ENCODE assay signal across 21 cellular contexts in genomic region chr10:66625709-66626590, GRCh38.
DNase-seq lines count a peak whose midpoint lies in the region; ATAC-seq, FAIRE-seq and TF ChIP-seq lines count a peak whose summit lies in the region.
"Had no signal": no experiment of that assay in that cellular context is flagged by ENCODE, and none has a peak within 500 bp of the region (broad histone marks: within the 10 kb centered on the region; RNA-seq: fewer than 3 reads in every experiment).

No MANE protein-coding gene starts in this region.

- no peaks in the 10 kb centered on the region for H3K4me1 Mint-ChIP-seq in activated naive CD8-positive, alpha-beta T cell treated with anti-CD3 and anti-CD28 coated beads for 36 hours

- ATAC-seq in GM12878 (peak; percentile 38), GM18867 (IDR thresholded peaks at IDR 0.05; ENCODE audit: unreplicated experiment) (no peak)

- H3K4me1 ChIP-seq in GM12878 (ENCODE audit: control insufficient read depth, insufficient read depth, low read length), result no peaks in the 10 kb centered on the region
- H3K4me1 ChIP-seq: BLaER1 had no signal

- H3K27ac ChIP-seq in GM12878 (ENCODE audit: control insufficient read depth, insufficient read depth), result no peak overlapping the region
- H3K27ac ChIP-seq: BLaER1, PC-9 had no signal

- CTCF ChIA-PET in GM12878 (lab: Yijun Ruan, JAX), result interaction anchor here (1.7 kb wide), 1 partner anchor 10 kb away, joined by 4 read pairs; no protein-coding TSS in a partner anchor

- in situ Hi-C loops in GM12878 (cut with MboI), result no loop called here

- WGBS in GM12878 (ENCODE audit: insufficient coverage, insufficient replicate concordance, low lambda C conversion rate, missing lambda C conversion rate), result 3% methylated on average over 4 of the region's 4 CpGs

- H3K4me3 Mint-ChIP-seq in activated naive CD8-positive, alpha-beta T cell treated with anti-CD3 and anti-CD28 coated beads for 36 hours, result no peak overlapping the region
- H3K4me3 Mint-ChIP-seq: HFFc6 had no signal

- RAD21 ChIA-PET in GM12878 (lab: Charles Lee; ENCODE audit: unreplicated experiment), result no interaction called here

- TF ChIP-seq EP300 in GM12878 (IDR thresholded peaks at IDR 0.05; ENCODE audit: borderline replicate concordance in 1 of 2, control insufficient read depth in 1 of 2, low read depth in 2 of 2, low read length in 2 of 2), result no peak

- no peaks in the 10 kb centered on the region for H4K20me1 ChIP-seq in GM12878 (ENCODE audit: control insufficient read depth, insufficient read depth)
- H4K20me1 ChIP-seq: BLaER1 had no signal

- no peaks in the 10 kb centered on the region for H3K9me3 ChIP-seq in GM12878 (replicated peaks; ENCODE audit: control insufficient read depth, insufficient read depth, low read length)
- H3K9me3 ChIP-seq: BLaER1 had no signal

- H3K9ac ChIP-seq in GM12878 (ENCODE audit: control insufficient read depth, insufficient read depth, low read length), result no peak overlapping the region
- H3K9ac ChIP-seq: BLaER1 had no signal

- H3K27me3 Mint-ChIP-seq in activated naive CD8-positive, alpha-beta T cell treated with anti-CD3 and anti-CD28 coated beads for 36 hours, result no peaks in the 10 kb centered on the region

- SMC1A ChIA-PET in GM12878 (lab: Charles Lee; ENCODE audit: uncharacterized antibody, unreplicated experiment), result interaction anchor here (0.6 to 0.8 kb wide), 2 partner anchors 308 to 818 kb away, joined by 3 to 5 read pairs; no protein-coding TSS in a partner anchor

- no TSS peak for BruUV-seq in GM12878 (replicated peaks; lab: Mats Ljungman, UMichigan)

- peak; percentile 53 for DNase-seq in NCI-H748 (lab: John Stamatoyannopoulos, UW; ENCODE audit: unreplicated experiment)
- no peak for DNase-seq in NCI-H748 treated with DMSO at 0.1 percent for 48 hours (lab: John Stamatoyannopoulos, UW)
- DNase-seq in NCI-H1417 treated with DMSO at 0.1 percent for 48 hours (lab: John Stamatoyannopoulos, UW), result peak; percentile 16
- DNase-seq in GM12878 (ENCODE audit: low read depth, low spot score), result no peak
- DNase-seq in urothelium cell line (ENCODE audit: low spot score), result peak; percentile 33
- DNase-seq in NCI-H524 (lab: John Stamatoyannopoulos, UW), result no peak
- DNase-seq in activated naive CD8-positive, alpha-beta T cell treated with anti-CD3 and anti-CD28 coated beads for 36 hours, result no peak
- DNase-seq: DMS 273 treated with DMSO at 0.1 percent for 48 hours, EL, HFFc6, IMR-90, Karpas-422, NCI-H1105 treated with DMSO at 0.1 percent for 48 hours, NCI-H187 treated with DMSO at 0.1 percent for 48 hours, NCI-H2227 treated with DMSO at 0.1 percent for 48 hours, NCI-H526 treated with DMSO at 0.1 percent for 48 hours, PC-9 had no signal

- no peaks in the 10 kb centered on the region for H3K27me3 ChIP-seq in GM12878 (replicated peaks in 1 of 2; ENCODE audit: control insufficient read depth in 2 of 2, insufficient read depth in 2 of 2, low read length in 1 of 2)
- H3K27me3 ChIP-seq: BLaER1 had no signal

- FAIRE-seq in GM12878 (lab: Jason Lieb, UNC), result no peak
- FAIRE-seq in urothelium cell line (lab: Jason Lieb, UNC), result no peak
- FAIRE-seq: A204.1, H1 had no signal

- POLR2A ChIA-PET in GM12878 (lab: Charles Lee), result interaction anchor here (0.5 kb wide), 1 partner anchor 118 kb away, joined by 3 read pairs; no protein-coding TSS in a partner anchor

- no peak overlapping the region for H3K27ac Mint-ChIP-seq in activated naive CD8-positive, alpha-beta T cell treated with anti-CD3 and anti-CD28 coated beads for 36 hours
- H3K27ac Mint-ChIP-seq: HFFc6 had no signal

- TF ChIP-seq CTCF in GM12878 (IDR thresholded peaks at IDR 0.05 in 2 of 3, conservative IDR thresholded peaks at IDR 0.05 in 1 of 3; ENCODE audit: control insufficient read depth in 2 of 3, extremely low read depth in 1 of 3, insufficient read depth in 1 of 3, low read depth in 3 of 3, low read length in 3 of 3), result no peak

- peaks cover 1% of the 10 kb centered on the region for H3K9me3 Mint-ChIP-seq in activated naive CD8-positive, alpha-beta T cell treated with anti-CD3 and anti-CD28 coated beads for 36 hours

- no peaks in the 10 kb centered on the region for H3K36me3 ChIP-seq in GM12878 (ENCODE audit: control insufficient read depth in 2 of 2, insufficient read depth in 2 of 2, low read length in 1 of 2)
- H3K36me3 ChIP-seq: BLaER1 had no signal

- H3K79me2 ChIP-seq in GM12878 (ENCODE audit: control insufficient read depth, insufficient read depth, low read length), result no peaks in the 10 kb centered on the region

- intact Hi-C loops in GM12878 (cut with micrococcal nuclease; ENCODE audit: unreplicated experiment), result no loop called here

- no peak overlapping the region for H2AFZ ChIP-seq in GM12878 (ENCODE audit: control insufficient read depth, low read depth, low read length)
- H2AFZ ChIP-seq: PC-9 had no signal

- TF ChIP-seq RAD21 in GM12878 (IDR thresholded peaks at IDR 0.05; ENCODE audit: insufficient read depth, low read depth, low read length), result no peak

- H3K4me2 ChIP-seq in GM12878 (ENCODE audit: control insufficient read depth, insufficient read depth), result no peak overlapping the region
- H3K4me2 ChIP-seq: BLaER1, PC-9 had no signal

- no peaks in the 10 kb centered on the region for H3K36me3 Mint-ChIP-seq in activated naive CD8-positive, alpha-beta T cell treated with anti-CD3 and anti-CD28 coated beads for 36 hours

- no peak for TF ChIP-seq POLR2A in GM12878 (IDR thresholded peaks at IDR 0.05; ENCODE audit: low read depth, low read length)

- H3K4me3 ChIP-seq in GM12878, result no peak overlapping the region
- H3K4me3 ChIP-seq: BLaER1, PC-9 had no signal

TF ChIP-seq in GM12878, 131 proteins besides CTCF, POLR2A, EP300 and RAD21:
- peak; percentile 9; the same call in 1 of the 2 replicates for TF ChIP-seq JUNB (IDR thresholded peaks at IDR 0.05)
- no peak for TF ChIP-seq KLF5 (IDR thresholded peaks at IDR 0.05; ENCODE audit: partially characterized antibody)

Comparison
In these comparisons a context has a peak if more than half of its experiments do, and no peak if none do; other contexts are left out.
1. DNase-seq: peak in NCI-H748 (single experiment), NCI-H1417 treated with DMSO at 0.1 percent for 48 hours (single experiment) and urothelium cell line (single experiment); none in NCI-H748 treated with DMSO at 0.1 percent for 48 hours (single experiment), GM12878 (single experiment), NCI-H524 (0 of 2) and activated naive CD8-positive, alpha-beta T cell treated with anti-CD3 and anti-CD28 coated beads for 36 hours (single experiment).